Comparison of ENCODE assay signal across 18 cellular contexts in genomic region chr14:56322531-56322930, GRCh38.
A peak's percentile ranks its signal among the peaks of the same experiment; 100 is the strongest.
DNase-seq lines count a peak whose midpoint lies in the region; ATAC-seq and TF ChIP-seq lines count a peak whose summit lies in the region.
"Had no signal": no experiment of that assay in that cellular context is flagged by ENCODE, and none has a peak within 500 bp of the region (broad histone marks: within the 10 kb centered on the region; RNA-seq: fewer than 3 reads in every experiment).

No MANE protein-coding gene starts in this region.

- H3K9me3 ChIP-seq in left lung = no peaks in the 10 kb centered on the region
- H3K9me3 ChIP-seq: SK-N-SH had no signal

- H3K4me3 ChIP-seq in left lung = no peak overlapping the region

- no peaks in the 10 kb centered on the region for H3K27me3 Mint-ChIP-seq in progenitor cell of endocrine pancreas
- H3K27me3 Mint-ChIP-seq: B cell had no signal

- H3K4me1 ChIP-seq in left lung = peaks cover 0 to 2% of the 10 kb centered on the region in 2 donors

- peaks cover 9% of the 10 kb centered on the region for H3K36me3 Mint-ChIP-seq in progenitor cell of endocrine pancreas (ENCODE audit: insufficient read depth)

- TF ChIP-seq CTCF in left lung (IDR thresholded peaks at IDR 0.05) = no peak
- TF ChIP-seq CTCF in progenitor cell of endocrine pancreas (IDR thresholded peaks at IDR 0.05; ENCODE audit: unreplicated experiment) = no peak
- no peak for TF ChIP-seq CTCF in GM10266 (IDR thresholded peaks at IDR 0.05; ENCODE audit: control insufficient read depth, insufficient read depth, low read depth, missing control alignments)

- peaks cover 2% of the 10 kb centered on the region for H3K4me1 Mint-ChIP-seq in progenitor cell of endocrine pancreas (ENCODE audit: low read depth)
- H3K4me1 Mint-ChIP-seq: B cell; CD8-positive, alpha-beta memory T cell had no signal

- H3K27me3 ChIP-seq in left lung = no peaks in the 10 kb centered on the region

- intact Hi-C loops in left lung (cut with DNase I) = no loop called here

- ATAC-seq in left lung = peak; percentile 59

- peak; percentile 24 for DNase-seq in DMS153 (lab: John Stamatoyannopoulos, UW)
- no peak for DNase-seq in DMS153 treated with DMSO at 0.1 percent for 48 hours (lab: John Stamatoyannopoulos, UW; ENCODE audit: unreplicated experiment)
- peak; percentile 82 for DNase-seq in NCI-H2029 treated with DMSO at 0.1 percent for 48 hours (lab: John Stamatoyannopoulos, UW)
- DNase-seq in NCI-H526 (lab: John Stamatoyannopoulos, UW) = peak; percentile 94 to 96
- DNase-seq in left lung = no peak
- no peak for DNase-seq in progenitor cell of endocrine pancreas (ENCODE audit: low spot score, unreplicated experiment)
- no peak for DNase-seq in GM10266 (ENCODE audit: extremely low spot score)
- DNase-seq in D341Med (ENCODE audit: low spot score) = no peak
- DNase-seq: CD8-positive, alpha-beta memory T cell; KBM-7; NCI-H2081; NCI-H774; SK-N-SH; SW 1271 had no signal

- H3K9me3 Mint-ChIP-seq in progenitor cell of endocrine pancreas (ENCODE audit: low read depth) = peaks cover 16% of the 10 kb centered on the region
- H3K9me3 Mint-ChIP-seq: T-helper 1 cell treated with Interleukin-12 subunit alpha and Interleukin-12 subunit beta and Interleukin-4 antibody, amounts not matched to agents 30 μg/mL and 1 μg/mL, for 36 hours had no signal

- no peak overlapping the region for H3K27ac ChIP-seq in left lung
- H3K27ac ChIP-seq: 22Rv1 had no signal

- H3K36me3 ChIP-seq in left lung = no peaks in the 10 kb centered on the region

- H3K4me3 Mint-ChIP-seq in progenitor cell of endocrine pancreas (ENCODE audit: low read depth) = no peak overlapping the region
- H3K4me3 Mint-ChIP-seq: B cell; CD14-positive monocyte; CD8-positive, alpha-beta memory T cell; T-helper 1 cell treated with Interleukin-12 subunit alpha and Interleukin-12 subunit beta and Interleukin-4 antibody, amounts not matched to agents 30 μg/mL and 1 μg/mL, for 36 hours had no signal

- H3K27ac Mint-ChIP-seq in progenitor cell of endocrine pancreas = no peak overlapping the region
- H3K27ac Mint-ChIP-seq: B cell; CD8-positive, alpha-beta memory T cell; T-helper 1 cell treated with Interleukin-12 subunit alpha and Interleukin-12 subunit beta and Interleukin-4 antibody, amounts not matched to agents 30 μg/mL and 1 μg/mL, for 36 hours had no signal

Comparison
In these comparisons a context has a peak if more than half of its experiments do, and no peak if none do; other contexts are left out.
1. DNase-seq: peak in DMS153 (single experiment), NCI-H2029 treated with DMSO at 0.1 percent for 48 hours (single experiment) and NCI-H526 (2 of 2); none in DMS153 treated with DMSO at 0.1 percent for 48 hours (single experiment), left lung (0 of 2), progenitor cell of endocrine pancreas (single experiment), GM10266 (single experiment) and D341Med (single experiment).